ENCODE assay signal across 8 cellular contexts in the genomic region with DNA sequence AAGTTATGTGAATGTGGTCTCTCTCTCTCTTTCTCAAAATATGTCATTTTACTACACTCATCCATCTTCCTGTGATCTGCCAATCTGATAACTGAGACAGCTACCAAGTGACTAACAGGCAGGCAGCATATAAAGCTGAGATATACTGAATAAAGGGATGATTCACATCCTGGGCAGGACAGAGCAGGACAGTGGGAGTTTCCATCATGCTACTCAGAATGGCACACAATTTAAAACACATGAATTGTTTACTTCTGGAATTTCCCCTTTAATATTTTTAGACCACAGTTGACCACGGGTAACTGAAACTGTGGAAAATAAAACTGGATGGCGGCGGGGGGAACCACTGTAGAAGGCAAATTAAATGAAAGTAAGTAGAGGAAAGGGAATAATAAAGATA. TPM values are rescaled to one million over a fixed set of nuclear protein-coding genes. Genes with fewer than 3 reads are reported as not detected.
A peak's percentile ranks its signal among the peaks of the same experiment; 100 is the strongest.
DNase-seq lines count a peak whose midpoint lies in the region; ATAC-seq and TF ChIP-seq lines count a peak whose summit lies in the region.

No MANE protein-coding gene starts in this region.

- H3K9me3 Mint-ChIP-seq in activated naive CD4-positive, alpha-beta T cell treated with anti-CD3 and anti-CD28 coated beads for 36 hours = no peaks in the 10 kb centered on the region
- H3K9me3 Mint-ChIP-seq in activated naive CD4-positive, alpha-beta T cell treated with anti-CD3 and anti-CD28 coated beads, Interleukin-2, amount 10 ng/mL, durations not matched to agents 7 days and 5 days = no peaks in the 10 kb centered on the region
- H3K9me3 Mint-ChIP-seq in CD4-positive, alpha-beta memory T cell = peaks cover 0 to 2% (median 0%) of the 10 kb centered on the region in 8 donors

- ATAC-seq in HG02943 (IDR thresholded peaks at IDR 0.05; ENCODE audit: low read depth, unreplicated experiment) (peak; percentile 50), RWPE2 (ENCODE audit: low read depth) (peak; percentile 100)

- H3K4me1 ChIP-seq in RWPE2 (ENCODE audit: insufficient read depth, poor library complexity, severe bottlenecking) = peaks cover 15% of the 10 kb centered on the region
- H3K4me1 ChIP-seq in CD4-positive, alpha-beta memory T cell (ENCODE audit: insufficient read depth, low read length) = no peaks in the 10 kb centered on the region

- TF ChIP-seq CTCF in RWPE2 (IDR thresholded peaks at IDR 0.05; ENCODE audit: poor library complexity, severe bottlenecking) = no peak

- H3K4me1 Mint-ChIP-seq in activated naive CD4-positive, alpha-beta T cell treated with anti-CD3 and anti-CD28 coated beads for 36 hours (ENCODE audit: low read depth) = peaks cover 4% of the 10 kb centered on the region
- H3K4me1 Mint-ChIP-seq in activated naive CD4-positive, alpha-beta T cell treated with anti-CD3 and anti-CD28 coated beads, Interleukin-2, amount 10 ng/mL, durations not matched to agents 7 days and 5 days = no peaks in the 10 kb centered on the region
- H3K4me1 Mint-ChIP-seq in CD4-positive, alpha-beta memory T cell = no peaks in the 10 kb centered on the region

- H3K27ac ChIP-seq in RWPE2 (ENCODE audit: poor library complexity, severe bottlenecking) = peak overlapping the region; percentile 73
- H3K27ac ChIP-seq in CD4-positive, alpha-beta memory T cell (ENCODE audit: low read depth, low read length) = no peak overlapping the region

- no peak overlapping the region for H3K4me3 ChIP-seq in RWPE2 (ENCODE audit: severe bottlenecking)
- H3K4me3 ChIP-seq in CD4-positive, alpha-beta memory T cell (ENCODE audit: low read length in 2 of 2) = no peak overlapping the region

- H3K4me3 Mint-ChIP-seq in activated naive CD4-positive, alpha-beta T cell treated with anti-CD3 and anti-CD28 coated beads for 36 hours = no peak overlapping the region
- H3K4me3 Mint-ChIP-seq in activated naive CD4-positive, alpha-beta T cell treated with anti-CD3 and anti-CD28 coated beads, Interleukin-2, amount 10 ng/mL, durations not matched to agents 7 days and 5 days = no peak overlapping the region
- no peak overlapping the region for H3K4me3 Mint-ChIP-seq in CD4-positive, alpha-beta memory T cell

- POLR2A ChIA-PET in CD4-positive, alpha-beta memory T cell (lab: Charles Lee; ENCODE audit: partially characterized antibody) = no interaction called here

- DNase-seq in activated naive CD4-positive, alpha-beta T cell treated with anti-CD3 and anti-CD28 coated beads for 36 hours = peak; percentile 17
- DNase-seq in activated naive CD4-positive, alpha-beta T cell treated with anti-CD3 and anti-CD28 coated beads, Interleukin-2, amount 10 ng/mL, durations not matched to agents 7 days and 5 days = no peak
- no peak for DNase-seq in RWPE2 (ENCODE audit: low spot score)
- DNase-seq in kidney tubule cell (ENCODE audit: low spot score) = peak; percentile 95
- DNase-seq in CD4-positive, alpha-beta memory T cell = no peak
- DNase-seq in ureter (ENCODE audit: low spot score) = no peak
- DNase-seq in NCI-H2171 (lab: John Stamatoyannopoulos, UW) = no peak

- no peaks in the 10 kb centered on the region for H3K27me3 ChIP-seq in RWPE2 (ENCODE audit: insufficient read depth, poor library complexity, severe bottlenecking)
- no peaks in the 10 kb centered on the region for H3K27me3 ChIP-seq in CD4-positive, alpha-beta memory T cell (ENCODE audit: insufficient read depth, low read length)

- peaks cover 33% of the 10 kb centered on the region for H3K27me3 Mint-ChIP-seq in activated naive CD4-positive, alpha-beta T cell treated with anti-CD3 and anti-CD28 coated beads for 36 hours (ENCODE audit: low read depth)
- no peaks in the 10 kb centered on the region for H3K27me3 Mint-ChIP-seq in activated naive CD4-positive, alpha-beta T cell treated with anti-CD3 and anti-CD28 coated beads, Interleukin-2, amount 10 ng/mL, durations not matched to agents 7 days and 5 days
- H3K27me3 Mint-ChIP-seq in CD4-positive, alpha-beta memory T cell = peaks cover 17 to 37% of the 10 kb centered on the region in 2 donors

- CTCF ChIA-PET in activated naive CD4-positive, alpha-beta T cell treated with anti-CD3 and anti-CD28 coated beads for 36 hours (lab: Charles Lee) = no interaction called here
- CTCF ChIA-PET in activated naive CD4-positive, alpha-beta T cell treated with anti-CD3 and anti-CD28 coated beads, Interleukin-2, amount 10 ng/mL, durations not matched to agents 7 days and 5 days (lab: Charles Lee) = interaction anchor here (0.7 kb wide), 1 partner anchor 287 kb away, joined by 3 read pairs; no protein-coding TSS in a partner anchor
- CTCF ChIA-PET in CD4-positive, alpha-beta memory T cell (lab: Charles Lee; ENCODE audit: partially characterized antibody) = no interaction called here

- no peaks in the 10 kb centered on the region for H3K36me3 ChIP-seq in RWPE2 (ENCODE audit: low read depth)
- no peaks in the 10 kb centered on the region for H3K36me3 ChIP-seq in CD4-positive, alpha-beta memory T cell (ENCODE audit: insufficient read depth, low read length)

- no peak overlapping the region for H3K27ac Mint-ChIP-seq in activated naive CD4-positive, alpha-beta T cell treated with anti-CD3 and anti-CD28 coated beads for 36 hours
- no peak overlapping the region for H3K27ac Mint-ChIP-seq in activated naive CD4-positive, alpha-beta T cell treated with anti-CD3 and anti-CD28 coated beads, Interleukin-2, amount 10 ng/mL, durations not matched to agents 7 days and 5 days
- H3K27ac Mint-ChIP-seq in CD4-positive, alpha-beta memory T cell = no peak overlapping the region

- intact Hi-C loops in activated naive CD4-positive, alpha-beta T cell treated with anti-CD3 and anti-CD28 coated beads for 36 hours (cut with micrococcal nuclease) = no loop called here
- intact Hi-C loops in CD4-positive, alpha-beta memory T cell (cut with micrococcal nuclease) = no loop called here

- H3K36me3 Mint-ChIP-seq in activated naive CD4-positive, alpha-beta T cell treated with anti-CD3 and anti-CD28 coated beads for 36 hours (ENCODE audit: low read depth) = no peaks in the 10 kb centered on the region
- no peaks in the 10 kb centered on the region for H3K36me3 Mint-ChIP-seq in activated naive CD4-positive, alpha-beta T cell treated with anti-CD3 and anti-CD28 coated beads, Interleukin-2, amount 10 ng/mL, durations not matched to agents 7 days and 5 days
- no peaks in the 10 kb centered on the region for H3K36me3 Mint-ChIP-seq in CD4-positive, alpha-beta memory T cell

- no peaks in the 10 kb centered on the region for H3K9me3 ChIP-seq in RWPE2 (ENCODE audit: severe bottlenecking)
- H3K9me3 ChIP-seq in CD4-positive, alpha-beta memory T cell (ENCODE audit: control insufficient read depth in 1 of 2, low read length in 2 of 2) = no peaks in the 10 kb centered on the region

RNA-seq across cellular contexts. Expression of a gene that starts 58.6 kb away (rescaled TPM):
- total RNA-seq in activated naive CD4-positive, alpha-beta T cell treated with anti-CD3 and anti-CD28 coated beads for 36 hours = 100 to 1,000 TPM; 137 to 152 TPM
- 10 to 100 TPM; 66.6 to 67.7 TPM for total RNA-seq in CD4-positive, alpha-beta memory T cell
- 100 to 1,000 TPM in 1 of 2 donors, 10 to 100 TPM in 1; 86.6 to 119 TPM for polyA plus RNA-seq in CD4-positive, alpha-beta memory T cell
- 89.1 TPM for total RNA-seq in ureter

Comparison
In these comparisons a context has a peak if more than half of its experiments do, and no peak if none do; other contexts are left out.
1. DNase-seq: peak in activated naive CD4-positive, alpha-beta T cell treated with anti-CD3 and anti-CD28 coated beads for 36 hours (single experiment) and kidney tubule cell (single experiment); none in activated naive CD4-positive, alpha-beta T cell treated with anti-CD3 and anti-CD28 coated beads, Interleukin-2, amount 10 ng/mL, durations not matched to agents 7 days and 5 days (single experiment), RWPE2 (single experiment), CD4-positive, alpha-beta memory T cell (0 of 5), ureter (single experiment) and NCI-H2171 (single experiment).